26 cellular contexts compared by ENCODE assay signal in the genomic region with DNA sequence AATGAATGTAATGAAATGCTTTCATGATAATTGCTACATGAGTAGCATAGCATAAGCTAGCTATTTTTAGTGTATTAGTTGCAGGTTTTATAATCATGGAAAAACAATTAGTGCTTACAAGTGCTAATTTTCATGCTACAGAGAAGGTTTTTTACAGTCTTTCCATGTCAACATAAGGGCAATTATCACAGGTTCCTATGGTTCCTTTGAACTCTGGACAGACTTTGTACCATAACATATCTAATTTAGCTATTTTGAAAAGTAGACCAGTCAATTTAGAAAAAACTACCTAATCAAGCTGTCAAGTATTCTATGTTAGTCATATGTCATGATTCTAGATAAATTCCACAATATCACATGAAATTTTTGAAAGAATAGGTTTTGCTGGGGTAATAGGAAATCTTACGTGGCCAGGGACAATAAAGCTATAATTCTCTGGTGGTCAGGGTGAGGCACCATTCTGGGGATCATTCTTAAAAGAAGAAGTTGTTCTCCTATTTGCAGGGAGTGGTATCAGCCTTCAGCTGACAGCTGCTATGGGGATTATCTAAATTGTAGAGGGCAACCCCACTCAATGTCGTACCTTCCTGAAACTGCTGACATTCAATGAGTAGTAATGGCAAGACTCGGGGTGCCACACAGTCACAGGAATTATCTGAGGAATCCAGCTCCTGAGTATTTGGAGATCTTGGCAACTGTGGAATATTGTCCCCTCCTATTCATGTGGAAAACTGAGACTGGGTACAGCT.
"Had no signal": no experiment of that assay in that cellular context is flagged by ENCODE, and none has a peak within 500 bp of the region (broad histone marks: within the 10 kb centered on the region; RNA-seq: fewer than 3 reads in every experiment).

No MANE protein-coding gene starts in this region.

- ATAC-seq: activated CD8-positive, alpha-beta memory T cell treated with anti-CD3 and anti-CD28 coated beads, Interleukin-2, amount 10 ng/mL, durations not matched to agents 7 days and 5 days; K562; T-cell; WTC11 had no signal

- H3K9me3 ChIP-seq: breast epithelium, Peyer's patch had no signal

- H3K27me3 ChIP-seq: breast epithelium, Peyer's patch had no signal

- H3K27ac ChIP-seq: breast epithelium, Peyer's patch, RWPE1, SK-N-MC had no signal

- H3K36me3 ChIP-seq: breast epithelium, Peyer's patch had no signal

- H3K4me1 ChIP-seq: breast epithelium, Peyer's patch had no signal

- DNase-seq: activated CD4-positive, alpha-beta T cell treated with anti-CD3 and anti-CD28 coated beads, Interleukin-2, amount 10 ng/mL, durations not matched to agents 24 days and 14 days; activated CD4-positive, alpha-beta T cell treated with anti-CD3 and anti-CD28 coated beads, Interleukin-2, amount 50 U/mL, for 48 hours; activated CD4-positive, CD25-positive, alpha-beta regulatory T cell treated with anti-CD3 and anti-CD28 coated beads, Interleukin-2, amount 50 U/mL, for 72 hours; activated CD8-positive, alpha-beta memory T cell treated with anti-CD3 and anti-CD28 coated beads, Interleukin-2, amount 10 ng/mL, durations not matched to agents 7 days and 5 days; activated effector memory CD4-positive, alpha-beta T cell treated with Interleukin-2 at 50 U/mL for 16 hours; activated naive CD4-positive, alpha-beta T cell; activated T-cell treated with anti-CD3 and anti-CD28 coated beads, Interleukin-2, amount 50 U/mL, for 24 hours; aorta; Karpas-422; NCI-H1105 treated with DMSO at 0.1 percent for 48 hours; NCI-H1436 treated with DMSO at 0.1 percent for 48 hours; NCI-H2029; NCI-H345; NCI-H510A; NCI-H774; NK-92 treated with Interleukin-12 subunit alpha and Interleukin-12 subunit beta, amount 100 ng/mL, for 24 hours; Peyer's patch; SHP77 treated with DMSO at 0.1 percent for 48 hours; T-cell; T-helper 2 cell; T1000 had no signal

- H3K4me3 ChIP-seq: breast epithelium, K562, Peyer's patch, SK-N-MC had no signal
